In genomic region chr12:8823565-8824300, GRCh38 we compare ENCODE assay signal across 8 cellular contexts. TPM values are rescaled to one million over a fixed set of nuclear protein-coding genes. Genes with fewer than 3 reads are reported as not detected.
DNase-seq lines count a peak whose midpoint lies in the region; ATAC-seq, FAIRE-seq and TF ChIP-seq lines count a peak whose summit lies in the region.

No MANE protein-coding gene starts in this region.

- no peak for TF ChIP-seq POLR2A in body of pancreas (IDR thresholded peaks at IDR 0.05)
- TF ChIP-seq POLR2A in GM12891 (IDR thresholded peaks at IDR 0.05; ENCODE audit: low read depth, low read length), result no peak
- no peak for TF ChIP-seq POLR2A in GM12892 (IDR thresholded peaks at IDR 0.05; ENCODE audit: low read depth, low read length)

- H3K9me3 ChIP-seq in body of pancreas (no peaks in the 10 kb centered on the region), kidney (ENCODE audit: control insufficient read depth in 1 of 2, low read length in 2 of 2) (no peaks in the 10 kb centered on the region)

- peak in 6 of 7 experiments; percentile 17 to 62 (median 44) for TF ChIP-seq CTCF in body of pancreas (IDR thresholded peaks at IDR 0.05)
- peak; percentile 59 for TF ChIP-seq CTCF in kidney (IDR thresholded peaks at IDR 0.05; ENCODE audit: borderline replicate concordance, extremely low read depth, insufficient read depth)

- H3K4me1 ChIP-seq in body of pancreas, result no peaks in the 10 kb centered on the region
- H3K4me1 ChIP-seq in kidney (ENCODE audit: control insufficient read depth in 1 of 2, insufficient read depth in 1 of 2, low read depth in 1 of 2, low read length in 2 of 2), result no peaks in the 10 kb centered on the region

- intact Hi-C loops in body of pancreas (cut with DNase I), result no loop called here
- intact Hi-C loops in kidney (cut with DNase I), result loop anchor here (10.0 kb wide), 1 partner anchor 139 kb away; no protein-coding TSS in a partner anchor

- H3K4me3 ChIP-seq in body of pancreas, result no peak overlapping the region
- H3K4me3 ChIP-seq in kidney (ENCODE audit: low read length in 2 of 2), result no peak overlapping the region

- FAIRE-seq in kidney (lab: Jason Lieb, UNC), result no peak
- FAIRE-seq in GM12891 (lab: Jason Lieb, UNC), result no peak
- FAIRE-seq in GM12892 (lab: Jason Lieb, UNC), result no peak

- WGBS in body of pancreas, 2 donors, result 32 to 37% methylated on average over 8 of the region's 8 CpGs

- H3K27ac ChIP-seq in body of pancreas (no peak overlapping the region), kidney (ENCODE audit: low read depth in 2 of 2, low read length in 2 of 2) (no peak overlapping the region)

- ATAC-seq in body of pancreas (no peak), GM21723 (IDR thresholded peaks at IDR 0.05; ENCODE audit: unreplicated experiment) (no peak)

- no peak overlapping the region for H3K9ac ChIP-seq in kidney (ENCODE audit: low read length in 2 of 2)

- H3K27me3 ChIP-seq in body of pancreas, result no peaks in the 10 kb centered on the region

- H3K36me3 ChIP-seq in body of pancreas (replicated peaks in 1 of 2; ENCODE audit: insufficient read depth in 1 of 2, low read depth in 2 of 2) (no peaks in the 10 kb centered on the region), kidney (ENCODE audit: control insufficient read depth in 1 of 2, insufficient read depth in 2 of 2, low read length in 2 of 2) (no peaks in the 10 kb centered on the region)

- peak; percentile 5 for DNase-seq in stimulated activated CD4-positive, alpha-beta T cell treated with anti-CD3 and anti-CD28 coated beads, Interleukin-15, amount 100 ng/mL, for 24 hours
- no peak for DNase-seq in stimulated activated CD4-positive, alpha-beta T cell treated with anti-CD3 and anti-CD28 coated beads, Interleukin-4, amount 100 ng/mL, for 1 hour
- DNase-seq in body of pancreas (peak in 3 of 4 donors; percentile 3 to 15 (median 14)), kidney (no peak), GM12891 (ENCODE audit: insufficient read length, low spot score) (no peak), NCI-H2107 (lab: John Stamatoyannopoulos, UW) (no peak), GM12892 (ENCODE audit: insufficient read length) (no peak)

TF ChIP-seq in GM12891, 5 proteins besides CTCF, POLR2A, EP300 and RAD21:
- TF ChIP-seq PAX5 (IDR thresholded peaks at IDR 0.05; ENCODE audit: insufficient read depth, low read length, severe bottlenecking) (no peak), POU2F2 (IDR thresholded peaks at IDR 0.05; ENCODE audit: low read depth, low read length) (no peak)

RNA-seq across cellular contexts. Expression of gene A2ML1, which starts 1.3 kb away (rescaled TPM):
- total RNA-seq in body of pancreas (not detected), kidney (not detected)
- polyA plus RNA-seq in kidney (ENCODE audit: insufficient read depth, low read depth, low replicate concordance), result not detected
- not detected for polyA plus RNA-seq in GM12891 (2012; ENCODE audit: low read depth, missing spikeins)
- not detected for polyA plus RNA-seq in GM12892 (2012; ENCODE audit: missing spikeins)

Comparison
In these comparisons a context has a peak if more than half of its experiments do, and no peak if none do; other contexts are left out.
1. DNase-seq: peak in stimulated activated CD4-positive, alpha-beta T cell treated with anti-CD3 and anti-CD28 coated beads, Interleukin-15, amount 100 ng/mL, for 24 hours (single experiment) and body of pancreas (3 of 4); none in stimulated activated CD4-positive, alpha-beta T cell treated with anti-CD3 and anti-CD28 coated beads, Interleukin-4, amount 100 ng/mL, for 1 hour (single experiment), kidney (single experiment), GM12891 (single experiment), NCI-H2107 (single experiment) and GM12892 (single experiment).